ENCODE assay signal across 11 cellular contexts in genomic region chr17:68910256-68910705, GRCh38. TPM values are rescaled to one million over a fixed set of nuclear protein-coding genes. Genes with fewer than 3 reads are reported as not detected.
A peak's percentile ranks its signal among the peaks of the same experiment; 100 is the strongest.
DNase-seq lines count a peak whose midpoint lies in the region; ATAC-seq, FAIRE-seq and TF ChIP-seq lines count a peak whose summit lies in the region.
"Had no signal": no experiment of that assay in that cellular context is flagged by ENCODE, and none has a peak within 500 bp of the region (broad histone marks: within the 10 kb centered on the region; RNA-seq: fewer than 3 reads in every experiment).

No MANE protein-coding gene starts in this region.

- DNase-seq in KBM-7 (peak; percentile 21), astrocyte of the spinal cord (ENCODE audit: low read depth, low spot score) (peak; percentile 6), right atrium auricular region (ENCODE audit: low spot score) (no peak), putamen (ENCODE audit: low spot score) (peak; percentile 86), GM19239 (ENCODE audit: insufficient read length, low spot score) (no peak), 8988T (no peak)
- DNase-seq in activated naive CD8-positive, alpha-beta T cell treated with anti-CD3 and anti-CD28 coated beads, Interleukin-2, amount 50 U/mL, for 24 hours, result no peak
- no peak for DNase-seq in stimulated activated CD4-positive, alpha-beta T cell treated with anti-CD3 and anti-CD28 coated beads, Interleukin-12 subunit alpha, Interleukin-12 subunit beta, amount 100 ng/mL, for 4 hours
- DNase-seq: activated CD4-positive, alpha-beta T cell treated with anti-CD3 and anti-CD28 coated beads for 1 hour; NCI-H69 had no signal

- H3K4me3 Mint-ChIP-seq in activated naive CD8-positive, alpha-beta T cell treated with anti-CD3 and anti-CD28 coated beads, Interleukin-2, amount 50 U/mL, for 24 hours, result no peak overlapping the region

- H3K4me1 Mint-ChIP-seq in activated naive CD8-positive, alpha-beta T cell treated with anti-CD3 and anti-CD28 coated beads, Interleukin-2, amount 50 U/mL, for 24 hours, result no peaks in the 10 kb centered on the region

- in situ Hi-C loops in KBM-7 (cut with MboI; ENCODE audit: low pct_unique_long_range_greater_than_20kb, low sequenced_read_pairs), result no loop called here
- in situ Hi-C loops in astrocyte of the spinal cord (cut with HindIII; ENCODE audit: low sequenced_read_pairs), result no loop called here

- ATAC-seq in activated naive CD8-positive, alpha-beta T cell treated with anti-CD3 and anti-CD28 coated beads, Interleukin-2, amount 50 U/mL, for 24 hours, result no peak
- ATAC-seq: body of pancreas had no signal

- peaks cover 0 to 18% of the 10 kb centered on the region in 2 donors for H3K4me1 ChIP-seq in right atrium auricular region
- H3K4me1 ChIP-seq: body of pancreas had no signal

- peaks cover 1% of the 10 kb centered on the region for H3K27me3 Mint-ChIP-seq in activated naive CD8-positive, alpha-beta T cell treated with anti-CD3 and anti-CD28 coated beads, Interleukin-2, amount 50 U/mL, for 24 hours

- H3K27ac Mint-ChIP-seq in activated naive CD8-positive, alpha-beta T cell treated with anti-CD3 and anti-CD28 coated beads, Interleukin-2, amount 50 U/mL, for 24 hours, result no peak overlapping the region

- no peaks in the 10 kb centered on the region for H3K9me3 ChIP-seq in right atrium auricular region
- H3K9me3 ChIP-seq: body of pancreas had no signal

- no peaks in the 10 kb centered on the region for H3K27me3 ChIP-seq in right atrium auricular region
- H3K27me3 ChIP-seq: body of pancreas had no signal

- no peaks in the 10 kb centered on the region for H3K36me3 Mint-ChIP-seq in activated naive CD8-positive, alpha-beta T cell treated with anti-CD3 and anti-CD28 coated beads, Interleukin-2, amount 50 U/mL, for 24 hours (ENCODE audit: low read depth)

- peaks cover 53% of the 10 kb centered on the region for H3K36me3 ChIP-seq in right atrium auricular region

- H3K9me3 Mint-ChIP-seq in activated naive CD8-positive, alpha-beta T cell treated with anti-CD3 and anti-CD28 coated beads, Interleukin-2, amount 50 U/mL, for 24 hours, result peaks cover 11% of the 10 kb centered on the region

- H3K27ac ChIP-seq in right atrium auricular region, result peak overlapping the region; percentile 56 to 68

- TF ChIP-seq CTCF in astrocyte of the spinal cord (IDR thresholded peaks at IDR 0.05; ENCODE audit: low read depth, low read length) (no peak), right atrium auricular region (IDR thresholded peaks at IDR 0.05) (peak in 1 of 2 donors; percentile 17)

- FAIRE-seq in GM19239 (lab: Jason Lieb, UNC), result no peak

- no peak overlapping the region for H3K4me3 ChIP-seq in astrocyte of the spinal cord (ENCODE audit: low read depth, low read length)
- H3K4me3 ChIP-seq in right atrium auricular region, result no peak overlapping the region
- H3K4me3 ChIP-seq: body of pancreas had no signal

RNA-seq across cellular contexts. Expression of gene ABCA8, which starts 44.9 kb away (rescaled TPM):
- total RNA-seq in right atrium auricular region, result 10 to 100 TPM; 59.1 to 65.9 TPM

Comparison
In these comparisons a context has a peak if more than half of its experiments do, and no peak if none do; other contexts are left out.
1. DNase-seq: peak in KBM-7 (single experiment), astrocyte of the spinal cord (single experiment) and putamen (single experiment); none in right atrium auricular region (single experiment), GM19239 (single experiment), 8988T (single experiment), activated naive CD8-positive, alpha-beta T cell treated with anti-CD3 and anti-CD28 coated beads, Interleukin-2, amount 50 U/mL, for 24 hours (single experiment) and stimulated activated CD4-positive, alpha-beta T cell treated with anti-CD3 and anti-CD28 coated beads, Interleukin-12 subunit alpha, Interleukin-12 subunit beta, amount 100 ng/mL, for 4 hours (single experiment).